In genomic region chr10:93678805-93679587, GRCh38 we compare ENCODE assay signal across 21 cellular contexts.
DNase-seq lines count a peak whose midpoint lies in the region; ATAC-seq, FAIRE-seq and TF ChIP-seq lines count a peak whose summit lies in the region.
"Had no signal": no experiment of that assay in that cellular context is flagged by ENCODE, and none has a peak within 500 bp of the region (broad histone marks: within the 10 kb centered on the region; RNA-seq: fewer than 3 reads in every experiment).

No MANE protein-coding gene starts in this region.

- H3K9me3 Mint-ChIP-seq in activated naive CD4-positive, alpha-beta T cell treated with anti-CD3 and anti-CD28 coated beads, Interleukin-2, amount 50 U/mL, for 24 hours = no peaks in the 10 kb centered on the region
- H3K9me3 Mint-ChIP-seq in nephron progenitor cell = no peaks in the 10 kb centered on the region
- H3K9me3 Mint-ChIP-seq: CD4-positive, CD25-positive, alpha-beta regulatory T cell; CD8-positive, alpha-beta T cell; H9 had no signal

- peak; percentile 35 for FAIRE-seq in GM18507 (lab: Jason Lieb, UNC)
- FAIRE-seq: A204.1, G401.6, GM12878, H1 had no signal

- no peak for DNase-seq in activated naive CD4-positive, alpha-beta T cell (lab: John Stamatoyannopoulos, UW)
- no peak for DNase-seq in GM18507 (ENCODE audit: extremely low spot score, insufficient read length, low read depth)
- no peak for DNase-seq in nephron progenitor cell
- DNase-seq: Caco-2; CD4-positive, CD25-positive, alpha-beta regulatory T cell; CD8-positive, alpha-beta T cell; DMS153; DND-41; GM23248; H9 had no signal

- ATAC-seq in SK-N-SH treated with all-trans-retinoic acid at 6 μM for 48 hours (no peak), GM21367 (IDR thresholded peaks at IDR 0.05; ENCODE audit: unreplicated experiment) (no peak), GM18858 (IDR thresholded peaks at IDR 0.05; ENCODE audit: unreplicated experiment) (no peak), GM19351 (IDR thresholded peaks at IDR 0.05; ENCODE audit: unreplicated experiment) (no peak)
- ATAC-seq: CD8-positive, alpha-beta T cell; GM12878; HCT116 had no signal

- peaks cover 9% of the 10 kb centered on the region for H3K36me3 Mint-ChIP-seq in activated naive CD4-positive, alpha-beta T cell treated with anti-CD3 and anti-CD28 coated beads, Interleukin-2, amount 50 U/mL, for 24 hours
- peaks cover 14% of the 10 kb centered on the region for H3K36me3 Mint-ChIP-seq in nephron progenitor cell (ENCODE audit: low read depth)

- H3K27ac Mint-ChIP-seq in activated naive CD4-positive, alpha-beta T cell treated with anti-CD3 and anti-CD28 coated beads, Interleukin-2, amount 50 U/mL, for 24 hours = peak overlapping the region; percentile 60
- H3K27ac Mint-ChIP-seq in nephron progenitor cell = peak overlapping the region; percentile 68
- H3K27ac Mint-ChIP-seq: B cell; CD8-positive, alpha-beta T cell had no signal

- no peak for TF ChIP-seq CTCF in nephron progenitor cell (IDR thresholded peaks at IDR 0.05)

- H3K27me3 Mint-ChIP-seq in activated naive CD4-positive, alpha-beta T cell treated with anti-CD3 and anti-CD28 coated beads, Interleukin-2, amount 50 U/mL, for 24 hours = no peaks in the 10 kb centered on the region
- no peaks in the 10 kb centered on the region for H3K27me3 Mint-ChIP-seq in nephron progenitor cell (ENCODE audit: low read depth, poor library complexity)
- H3K27me3 Mint-ChIP-seq: B cell; CD4-positive, CD25-positive, alpha-beta regulatory T cell had no signal

- no peaks in the 10 kb centered on the region for H3K4me1 Mint-ChIP-seq in activated naive CD4-positive, alpha-beta T cell treated with anti-CD3 and anti-CD28 coated beads, Interleukin-2, amount 50 U/mL, for 24 hours
- no peaks in the 10 kb centered on the region for H3K4me1 Mint-ChIP-seq in nephron progenitor cell
- H3K4me1 Mint-ChIP-seq: B cell, H9 had no signal

- H3K4me3 Mint-ChIP-seq in activated naive CD4-positive, alpha-beta T cell treated with anti-CD3 and anti-CD28 coated beads, Interleukin-2, amount 50 U/mL, for 24 hours = no peak overlapping the region
- no peak overlapping the region for H3K4me3 Mint-ChIP-seq in nephron progenitor cell
- H3K4me3 Mint-ChIP-seq: B cell; CD4-positive, CD25-positive, alpha-beta regulatory T cell; CD8-positive, alpha-beta T cell; H9 had no signal

TF ChIP-seq in SK-N-SH treated with all-trans-retinoic acid at 6 μM for 48 hours, 23 proteins besides CTCF, POLR2A, EP300 and RAD21:
- TF ChIP-seq ZNF565 (CRISPR knock-in tag; conservative IDR thresholded peaks at IDR 0.05; ENCODE audit: low read depth) (no peak), RARB (CRISPR knock-in tag; IDR thresholded peaks at IDR 0.05) (no peak), TCF4 (CRISPR knock-in tag; IDR thresholded peaks at IDR 0.05; ENCODE audit: borderline replicate concordance) (peak; percentile 87), ZFP30 (CRISPR knock-in tag; IDR thresholded peaks at IDR 0.05) (no peak)
